Comparison of ENCODE assay signal across 8 cellular contexts in genomic region chr2:23939054-23939436, GRCh38. TPM values are rescaled to one million over a fixed set of nuclear protein-coding genes. Genes with fewer than 3 reads are reported as not detected.
DNase-seq lines count a peak whose midpoint lies in the region; ATAC-seq and TF ChIP-seq lines count a peak whose summit lies in the region.

No MANE protein-coding gene starts in this region.

- TF ChIP-seq CTCF in BE2C (IDR thresholded peaks at IDR 0.05; ENCODE audit: low read depth, low read length), result no peak
- no peak for TF ChIP-seq CTCF in colonic mucosa (IDR thresholded peaks at IDR 0.05)
- no peak for TF ChIP-seq CTCF in nephron progenitor cell (IDR thresholded peaks at IDR 0.05)

- H3K4me3 Mint-ChIP-seq in nephron progenitor cell, result peak overlapping the region; percentile 85

- peaks cover 5% of the 10 kb centered on the region for H3K36me3 ChIP-seq in BE2C
- no peaks in the 10 kb centered on the region for H3K36me3 ChIP-seq in HUES6 (ENCODE audit: control insufficient read depth, insufficient read depth, low read length)
- no peaks in the 10 kb centered on the region for H3K36me3 ChIP-seq in colonic mucosa

- intact Hi-C loops in colonic mucosa (cut with DNase I), result no loop called here

- H3K4me3 ChIP-seq in BE2C (ENCODE audit: low read depth, low read length) (peak overlapping the region; percentile 85), HUES6 (ENCODE audit: low read depth, low read length) (peak overlapping the region; percentile 67), colonic mucosa (peak overlapping the region; percentile 74)

- peaks cover 2% of the 10 kb centered on the region for H3K27me3 Mint-ChIP-seq in nephron progenitor cell (ENCODE audit: low read depth, poor library complexity)

- H3K27ac Mint-ChIP-seq in nephron progenitor cell, result peak overlapping the region; percentile 90

- H3K4me1 ChIP-seq in BE2C, result no peaks in the 10 kb centered on the region; the same call in 1 of the 2 replicates
- H3K4me1 ChIP-seq in HUES6 (ENCODE audit: control insufficient read depth, insufficient read depth, low read length), result peaks cover 10% of the 10 kb centered on the region; the same call in 1 of the 2 replicates
- H3K4me1 ChIP-seq in colonic mucosa, result peaks cover 6% of the 10 kb centered on the region

- H3K9ac ChIP-seq in HUES6 (ENCODE audit: low read length), result peak overlapping the region; percentile 82
- peak overlapping the region in 1 of 2 donors; percentile 63 for H3K9ac ChIP-seq in colonic mucosa (ENCODE audit: low read depth in 2 of 2, low read length in 2 of 2)

- no peak overlapping the region for H3K27ac ChIP-seq in HUES6 (ENCODE audit: low read depth, low read length)
- H3K27ac ChIP-seq in colonic mucosa, result no peak overlapping the region

- no peaks in the 10 kb centered on the region for H3K27me3 ChIP-seq in BE2C
- H3K27me3 ChIP-seq in HUES6 (ENCODE audit: control insufficient read depth, insufficient read depth, low read length), result no peaks in the 10 kb centered on the region
- no peaks in the 10 kb centered on the region for H3K27me3 ChIP-seq in colonic mucosa

- H3K9me3 ChIP-seq in BE2C, result no peaks in the 10 kb centered on the region
- H3K9me3 ChIP-seq in HUES6 (ENCODE audit: control insufficient read depth, insufficient read depth, low read depth, low read length), result no peaks in the 10 kb centered on the region
- H3K9me3 ChIP-seq in colonic mucosa, result no peaks in the 10 kb centered on the region

- H3K36me3 Mint-ChIP-seq in nephron progenitor cell (ENCODE audit: low read depth), result peaks cover 26% of the 10 kb centered on the region

- no peak for DNase-seq in BE2C
- no peak for DNase-seq in colonic mucosa
- DNase-seq in nephron progenitor cell, result no peak
- DNase-seq in stimulated activated CD4-positive, alpha-beta T cell treated with anti-CD3 and anti-CD28 coated beads, Interleukin-4, amount 100 ng/mL, for 24 hours, result no peak
- no peak for DNase-seq in Kasumi-1 (lab: John Stamatoyannopoulos, UW)

- no peaks in the 10 kb centered on the region for H3K9me3 Mint-ChIP-seq in nephron progenitor cell

- peaks cover 40% of the 10 kb centered on the region for H3K4me1 Mint-ChIP-seq in nephron progenitor cell

- ATAC-seq in HG03442 (IDR thresholded peaks at IDR 0.05; ENCODE audit: unreplicated experiment), result no peak
- no peak for ATAC-seq in GM21737 (IDR thresholded peaks at IDR 0.05; ENCODE audit: unreplicated experiment)

RNA-seq across cellular contexts. Expression of gene UBXN2A, which starts 1.2 kb away (rescaled TPM):
- 5.4 TPM for polyA plus RNA-seq in BE2C (2012; ENCODE audit: insufficient read depth, insufficient read length, low read depth)
- 10 to 100 TPM in 1 of 2 donors, 1 to 10 TPM in 1; 10.0 to 17.3 TPM for total RNA-seq in colonic mucosa

RNA-seq across cellular contexts. Expression of gene ATAD2B, which starts 12.1 kb away (rescaled TPM):
- 3.4 TPM for polyA plus RNA-seq in BE2C (2012; ENCODE audit: insufficient read depth, insufficient read length, low read depth)
- 10 to 100 TPM; 19.2 to 21.7 TPM for total RNA-seq in colonic mucosa
